8 cellular contexts compared by ENCODE assay signal in the genomic region with DNA sequence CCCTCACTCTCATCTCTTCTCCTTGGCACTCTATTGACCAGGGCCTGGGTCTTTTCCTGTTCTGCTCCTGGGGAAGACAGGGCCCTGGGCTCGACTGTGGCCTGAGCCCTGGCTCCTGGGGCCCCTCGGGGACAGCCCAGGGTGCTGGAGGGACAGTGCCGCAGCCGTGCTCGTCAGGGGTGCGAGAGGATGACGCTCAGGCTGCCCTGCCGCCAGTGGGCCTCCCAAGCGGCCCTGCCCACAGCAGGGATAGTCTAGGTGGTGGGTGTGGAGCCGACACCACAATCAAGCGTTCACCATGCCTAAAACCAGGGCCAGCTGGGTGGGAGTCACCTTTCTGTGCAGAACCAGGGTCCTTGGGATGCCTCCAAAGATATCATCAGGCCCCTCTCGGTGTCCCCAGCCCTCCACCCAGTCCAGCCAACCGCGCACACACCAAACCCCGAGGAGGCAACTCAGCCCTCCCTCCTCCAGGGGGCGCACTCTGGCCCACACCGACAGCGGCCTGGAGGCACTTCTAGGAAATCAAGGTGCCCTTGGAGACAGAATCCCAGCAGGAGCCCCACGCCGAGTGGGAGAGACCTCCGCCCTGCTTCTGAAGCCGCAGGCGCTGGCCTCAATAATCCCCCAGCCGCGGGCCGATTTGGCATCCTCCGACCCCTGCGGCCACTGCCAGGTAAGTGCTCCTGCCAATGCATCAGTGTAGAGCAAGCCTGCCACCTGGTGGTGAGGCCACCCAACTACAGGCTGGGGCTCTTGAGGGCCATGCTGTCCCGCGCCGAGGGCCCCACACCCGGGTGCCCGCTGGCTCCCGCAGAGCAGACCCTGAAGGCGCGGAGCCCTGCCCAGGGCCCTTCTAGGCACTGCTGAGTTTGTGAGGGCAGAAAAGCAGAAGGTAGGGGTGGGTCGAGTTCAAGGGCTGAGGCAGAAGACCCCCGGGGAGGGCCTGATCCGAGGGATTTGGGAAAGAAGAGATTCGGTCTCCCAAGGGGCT.
A peak's percentile ranks its signal among the peaks of the same experiment; 100 is the strongest.
DNase-seq lines count a peak whose midpoint lies in the region; ATAC-seq and TF ChIP-seq lines count a peak whose summit lies in the region.

No MANE protein-coding gene starts in this region.

- peaks cover 0 to 5% of the 10 kb centered on the region in 2 donors for H3K27me3 ChIP-seq in breast epithelium

- H3K9me3 ChIP-seq in breast epithelium = no peaks in the 10 kb centered on the region

- intact Hi-C loops in breast epithelium (cut with DNase I; ENCODE audit: low total_unique reads) = loop anchor here (10.0 kb wide), 1 partner anchor 942 kb away; no protein-coding TSS in a partner anchor

- peak; percentile 83 for DNase-seq in GM10248 (ENCODE audit: extremely low spot score)
- peak; percentile 82 for DNase-seq in NCI-H146 (lab: John Stamatoyannopoulos, UW)
- peak; percentile 48 to 72 for DNase-seq in breast epithelium (ENCODE audit: low spot score in 2 of 2)
- peak; percentile 90 for DNase-seq in iPS-NIHi7 (ENCODE audit: extremely low spot score)
- DNase-seq in stimulated activated CD4-positive, alpha-beta T cell treated with anti-CD3 and anti-CD28 coated beads, Interleukin-15, amount 100 ng/mL, for 48 hours (ENCODE audit: low read depth in 2 of 2) = peak; percentile 59 to 74

- H3K36me3 ChIP-seq in breast epithelium = no peaks in the 10 kb centered on the region

- H3K4me3 ChIP-seq in breast epithelium = peak overlapping the region in 2 of 3 donors; percentile 8 to 54

- peak overlapping the region; percentile 64; the same call in 1 of the 2 replicates for H3K27ac ChIP-seq in VCaP
- H3K27ac ChIP-seq in breast epithelium = no peak overlapping the region

- ATAC-seq in HG02588 (IDR thresholded peaks at IDR 0.05; ENCODE audit: unreplicated experiment) (peak; percentile 81), HG03108 (IDR thresholded peaks at IDR 0.05; ENCODE audit: unreplicated experiment) (no peak)

- CTCF ChIA-PET in GM10248 (lab: Yijun Ruan, JAX) = interaction anchor here (1.1 kb wide), 1 partner anchor 585 kb away, joined by 3 read pairs; no protein-coding TSS in a partner anchor

- H3K4me1 ChIP-seq in breast epithelium = no peaks in the 10 kb centered on the region

- POLR2A ChIA-PET in GM10248 (lab: Yijun Ruan, JAX) = no interaction called here

- TF ChIP-seq POLR2A in breast epithelium (IDR thresholded peaks at IDR 0.05) = no peak

- TF ChIP-seq CTCF in GM10248 (IDR thresholded peaks at IDR 0.05; ENCODE audit: control extremely low read depth, extremely low read depth, low read depth, missing control alignments) = peak; percentile 90
- TF ChIP-seq CTCF in VCaP (conservative IDR thresholded peaks at IDR 0.05) = peak; percentile 99
- peak; percentile 75 to 96 (median 91) for TF ChIP-seq CTCF in breast epithelium (IDR thresholded peaks at IDR 0.05)
